ENCODE assay signal across 17 cellular contexts in genomic region chrX:112058255-112058654, GRCh38. TPM values are rescaled to one million over a fixed set of nuclear protein-coding genes. Genes with fewer than 3 reads are reported as not detected.
DNase-seq lines count a peak whose midpoint lies in the region; ATAC-seq and TF ChIP-seq lines count a peak whose summit lies in the region.
"Had no signal": no experiment of that assay in that cellular context is flagged by ENCODE, and none has a peak within 500 bp of the region (broad histone marks: within the 10 kb centered on the region; RNA-seq: fewer than 3 reads in every experiment).

No MANE protein-coding gene starts in this region.

- no peak overlapping the region for H3K4ac ChIP-seq in mesenchymal stem cell (ENCODE audit: low read depth in 1 of 2, low read length in 2 of 2)

- H2BK12ac ChIP-seq in mesenchymal stem cell (ENCODE audit: low read length in 2 of 2), result no peak overlapping the region

- no peak overlapping the region for H2BK15ac ChIP-seq in mesenchymal stem cell (ENCODE audit: low read depth, poor library complexity, severe bottlenecking)

- DNase-seq in AG09319 (ENCODE audit: extremely low read depth, low read depth) (peak; percentile 8), HCEC 1CT (peak; percentile 63), astrocyte of the hippocampus (ENCODE audit: low read depth, low spot score) (peak; percentile 32), mesenchymal stem cell (peak; percentile 64), NAMALWA (ENCODE audit: low spot score) (no peak), RKO (ENCODE audit: low spot score) (no peak), inferior parietal cortex (ENCODE audit: extremely low spot score) (no peak)
- DNase-seq: CD8-positive, alpha-beta memory T cell; DMS 273 treated with DMSO at 0.1 percent for 48 hours; NCI-H1092; NCI-H1694; NCI-H345; PC-9 had no signal

- ATAC-seq in GM18858 (IDR thresholded peaks at IDR 0.05; ENCODE audit: unreplicated experiment), result no peak
- ATAC-seq: K562 had no signal

- H2BK5ac ChIP-seq in mesenchymal stem cell (ENCODE audit: low read depth, low read length, poor library complexity, severe bottlenecking), result no peak overlapping the region

- no peaks in the 10 kb centered on the region for H3K36me3 ChIP-seq in mesenchymal stem cell (ENCODE audit: control insufficient read depth in 1 of 2, insufficient read depth in 2 of 2, low read depth in 1 of 2, low read length in 2 of 2)
- H3K36me3 ChIP-seq: BLaER1, HAP-1 had no signal

- no peak overlapping the region for H3K4me2 ChIP-seq in mesenchymal stem cell (ENCODE audit: low read length, poor library complexity, severe bottlenecking)
- H3K4me2 ChIP-seq: BLaER1, PC-9 had no signal

- H3K27me3 ChIP-seq in mesenchymal stem cell (ENCODE audit: control insufficient read depth in 1 of 2, insufficient read depth in 1 of 2, low read length in 2 of 2), result peaks cover 0 to 41% of the 10 kb centered on the region in 2 experiments

- no peak overlapping the region for H4K8ac ChIP-seq in mesenchymal stem cell (ENCODE audit: low read length)

- no peaks in the 10 kb centered on the region for H3K79me1 ChIP-seq in mesenchymal stem cell (replicated peaks; ENCODE audit: low read length, poor library complexity, severe bottlenecking)

- H2BK120ac ChIP-seq in mesenchymal stem cell (ENCODE audit: low read depth, low read length), result no peak overlapping the region

- H3K23ac ChIP-seq in mesenchymal stem cell (ENCODE audit: low read length in 2 of 2), result no peak overlapping the region

- H3K14ac ChIP-seq in mesenchymal stem cell (ENCODE audit: low read length in 2 of 2), result no peak overlapping the region

- no peak overlapping the region for H3K9ac ChIP-seq in mesenchymal stem cell (ENCODE audit: low read length)
- H3K9ac ChIP-seq: BLaER1 had no signal

- H3K4me1 ChIP-seq in mesenchymal stem cell (ENCODE audit: control insufficient read depth, insufficient read depth, low read depth, low read length), result no peaks in the 10 kb centered on the region
- H3K4me1 ChIP-seq: BLaER1, HAP-1 had no signal

- H2AFZ ChIP-seq in mesenchymal stem cell (ENCODE audit: low read depth, low read length), result no peak overlapping the region
- H2AFZ ChIP-seq: PC-9 had no signal

- H4K91ac ChIP-seq in mesenchymal stem cell (ENCODE audit: low read length), result no peak overlapping the region

- H3K27ac ChIP-seq in mesenchymal stem cell (ENCODE audit: low read length, poor library complexity, severe bottlenecking), result no peak overlapping the region
- H3K27ac ChIP-seq: BLaER1, PC-9 had no signal

- H3K4me3 ChIP-seq in mesenchymal stem cell (ENCODE audit: insufficient read depth in 1 of 2, low read depth in 1 of 2, low read length in 2 of 2), result no peak overlapping the region
- H3K4me3 ChIP-seq: BLaER1, HAP-1, K562, PC-9 had no signal

- H3K9me3 ChIP-seq in mesenchymal stem cell (ENCODE audit: control insufficient read depth, low read length), result no peaks in the 10 kb centered on the region
- H3K9me3 ChIP-seq: BLaER1, HAP-1 had no signal

- H3K18ac ChIP-seq in mesenchymal stem cell (ENCODE audit: low read depth in 1 of 2, low read length in 2 of 2), result no peak overlapping the region

- H2AK5ac ChIP-seq in mesenchymal stem cell (ENCODE audit: low read length, severe bottlenecking), result no peak overlapping the region

- no CpG with 5 or more reads among the region's 1 CpG for WGBS in mesenchymal stem cell

- TF ChIP-seq CTCF in AG09319 (IDR thresholded peaks at IDR 0.05; ENCODE audit: low read depth, low read length), result no peak

RNA-seq across cellular contexts. Expression of gene TRPC5, which starts 24.3 kb away (rescaled TPM):
- 0.07 TPM for polyA plus RNA-seq in mesenchymal stem cell (2013, experiment 1 of 2)
- polyA plus RNA-seq in mesenchymal stem cell (2013, experiment 2 of 2), result 0.08 TPM
- polyA plus RNA-seq: CD8-positive, alpha-beta memory T cell; K562 had no signal

RNA-seq across cellular contexts. Expression of gene RTL4, which starts 24.6 kb away (rescaled TPM):
- 0.01 TPM for polyA plus RNA-seq in mesenchymal stem cell (2013, experiment 1 of 2)
- 0.03 TPM for polyA plus RNA-seq in mesenchymal stem cell (2013, experiment 2 of 2)
- polyA plus RNA-seq: CD8-positive, alpha-beta memory T cell; K562 had no signal

Comparison
In these comparisons a context has a peak if more than half of its experiments do, and no peak if none do; other contexts are left out.
1. DNase-seq: peak in AG09319 (single experiment), HCEC 1CT (single experiment), astrocyte of the hippocampus (single experiment) and mesenchymal stem cell (single experiment); none in NAMALWA (single experiment), RKO (single experiment) and inferior parietal cortex (single experiment).